In genomic region chr2:223967981-223968380, GRCh38 we compare ENCODE assay signal across 30 cellular contexts. TPM values are rescaled to one million over a fixed set of nuclear protein-coding genes. Genes with fewer than 3 reads are reported as not detected.
DNase-seq lines count a peak whose midpoint lies in the region; TF ChIP-seq lines count a peak whose summit lies in the region.
"Had no signal": no experiment of that assay in that cellular context is flagged by ENCODE, and none has a peak within 500 bp of the region (broad histone marks: within the 10 kb centered on the region; RNA-seq: fewer than 3 reads in every experiment).

No MANE protein-coding gene starts in this region.

- no peak overlapping the region for H3K14ac ChIP-seq in mesenchymal stem cell (ENCODE audit: low read length in 2 of 2)

- H3K18ac ChIP-seq in mesenchymal stem cell (ENCODE audit: low read depth in 1 of 2, low read length in 2 of 2): no peak overlapping the region

- H4K91ac ChIP-seq in mesenchymal stem cell (ENCODE audit: low read length): no peak overlapping the region

- no peak overlapping the region for H3K23ac ChIP-seq in mesenchymal stem cell (ENCODE audit: low read length in 2 of 2)

- H2BK5ac ChIP-seq in mesenchymal stem cell (ENCODE audit: low read depth, low read length, poor library complexity, severe bottlenecking): no peak overlapping the region

- H3K4me3 ChIP-seq in epithelial cell of esophagus (ENCODE audit: low read length): no peak overlapping the region
- H3K4me3 ChIP-seq in mesenchymal stem cell (ENCODE audit: insufficient read depth in 1 of 2, low read depth in 1 of 2, low read length in 2 of 2): no peak overlapping the region
- H3K4me3 ChIP-seq: BLaER1 treated with 17β-estradiol and CSF1 and Interleukin-3, amounts not matched to agents 10 nM and 100 nM; colonic mucosa; esophagus squamous epithelium; HAP-1; MG63; ovary; tibial artery had no signal

- peak overlapping the region; percentile 63 for H3K9ac ChIP-seq in mesenchymal stem cell (ENCODE audit: low read length)
- H3K9ac ChIP-seq: BLaER1 treated with 17β-estradiol and CSF1 and Interleukin-3, amounts not matched to agents 10 nM and 100 nM had no signal

- H2BK120ac ChIP-seq in mesenchymal stem cell (ENCODE audit: low read depth, low read length): no peak overlapping the region

- H2BK15ac ChIP-seq in mesenchymal stem cell (ENCODE audit: low read depth, poor library complexity, severe bottlenecking): no peak overlapping the region

- H3K9me3 Mint-ChIP-seq in endothelial cell (ENCODE audit: unreplicated experiment): no peaks in the 10 kb centered on the region
- H3K9me3 Mint-ChIP-seq: effector memory CD8-positive, alpha-beta T cell; mesothelial cell of epicardium; natural killer cell; stimulated activated naive CD8-positive, alpha-beta T cell treated with anti-CD3 and anti-CD28 coated beads, Interleukin-15, Interleukin-2, amounts not matched to agents 100 ng/mL and 50 ng/mL, for 24 hours had no signal

- intact Hi-C loops in posterior vena cava (cut with DNase I): no loop called here

- H3K79me1 ChIP-seq in mesenchymal stem cell (replicated peaks; ENCODE audit: low read length, poor library complexity, severe bottlenecking): peaks cover 2% of the 10 kb centered on the region

- H4K8ac ChIP-seq in mesenchymal stem cell (ENCODE audit: low read length): no peak overlapping the region

- H2BK12ac ChIP-seq in mesenchymal stem cell (ENCODE audit: low read length in 2 of 2): no peak overlapping the region

- no peak overlapping the region for H3K4me2 ChIP-seq in mesenchymal stem cell (ENCODE audit: low read length, poor library complexity, severe bottlenecking)
- H3K4me2 ChIP-seq: BLaER1 treated with 17β-estradiol and CSF1 and Interleukin-3, amounts not matched to agents 10 nM and 100 nM had no signal

- DNase-seq in EL: peak; percentile 62
- peak; percentile 54 for DNase-seq in M059J (ENCODE audit: low read depth)
- peak; percentile 34 for DNase-seq in epithelial cell of esophagus (ENCODE audit: low read depth)
- DNase-seq in mesenchymal stem cell: no peak
- DNase-seq in NCI-H1092 (lab: John Stamatoyannopoulos, UW): no peak
- DNase-seq in endothelial cell (ENCODE audit: low spot score): no peak
- DNase-seq in activated naive CD4-positive, alpha-beta T cell treated with anti-CD3 and anti-CD28 coated beads, Interleukin-2, amount 50 U/mL, for 16 hours: no peak
- no peak for DNase-seq in posterior vena cava (ENCODE audit: low spot score)
- DNase-seq: activated CD4-positive, alpha-beta T cell treated with anti-CD3 and anti-CD28 coated beads, Interleukin-2, amount 50 U/mL, for 48 hours; activated CD4-positive, CD25-positive, alpha-beta regulatory T cell; colonic mucosa; effector memory CD8-positive, alpha-beta T cell; esophagus squamous epithelium; head of caudate nucleus; left colon; MG63; natural killer cell; NCI-H1417; NCI-H2081; NCI-H345; NCI-H748 treated with DMSO at 0.1 percent for 48 hours; ovary; right cardiac atrium; stimulated activated CD4-positive, alpha-beta T cell treated with anti-CD3 and anti-CD28 coated beads, Interleukin-15, amount 100 ng/mL, for 24 hours; T-helper 9 cell; tibial artery had no signal

- TF ChIP-seq CTCF in epithelial cell of esophagus (IDR thresholded peaks at IDR 0.05; ENCODE audit: insufficient read depth, low read depth, low read length, missing control alignments) (no peak), endothelial cell (IDR thresholded peaks at IDR 0.05; ENCODE audit: unreplicated experiment) (no peak)

- no peaks in the 10 kb centered on the region for H3K36me3 Mint-ChIP-seq in endothelial cell (ENCODE audit: low read depth, unreplicated experiment)
- H3K36me3 Mint-ChIP-seq: natural killer cell had no signal

- 100% methylated on average over 1 of the region's 2 CpGs for WGBS in mesenchymal stem cell

- H3K27me3 Mint-ChIP-seq in endothelial cell (ENCODE audit: unreplicated experiment): no peaks in the 10 kb centered on the region
- H3K27me3 Mint-ChIP-seq: effector memory CD8-positive, alpha-beta T cell; stimulated activated naive CD8-positive, alpha-beta T cell treated with anti-CD3 and anti-CD28 coated beads, Interleukin-15, Interleukin-2, amounts not matched to agents 100 ng/mL and 50 ng/mL, for 24 hours had no signal

- H3K36me3 ChIP-seq in mesenchymal stem cell (ENCODE audit: control insufficient read depth in 1 of 2, insufficient read depth in 2 of 2, low read depth in 1 of 2, low read length in 2 of 2): peaks cover 21 to 46% of the 10 kb centered on the region in 2 experiments
- H3K36me3 ChIP-seq: ovary had no signal

- no peaks in the 10 kb centered on the region for H3K4me1 ChIP-seq in mesenchymal stem cell (ENCODE audit: control insufficient read depth, insufficient read depth, low read depth, low read length)
- H3K4me1 ChIP-seq: colonic mucosa, HAP-1 had no signal

- H3K9me3 ChIP-seq in mesenchymal stem cell (ENCODE audit: control insufficient read depth, low read length): no peaks in the 10 kb centered on the region
- H3K9me3 ChIP-seq: BLaER1 treated with 17β-estradiol and CSF1 and Interleukin-3, amounts not matched to agents 10 nM and 100 nM; colonic mucosa; esophagus squamous epithelium; HAP-1; MG63; ovary; tibial artery had no signal

- no peak overlapping the region for H3K27ac Mint-ChIP-seq in endothelial cell (ENCODE audit: unreplicated experiment)
- H3K27ac Mint-ChIP-seq: effector memory CD8-positive, alpha-beta T cell; mesothelial cell of epicardium; natural killer cell; stimulated activated naive CD8-positive, alpha-beta T cell treated with anti-CD3 and anti-CD28 coated beads, Interleukin-15, Interleukin-2, amounts not matched to agents 100 ng/mL and 50 ng/mL, for 24 hours had no signal

- no peak overlapping the region for H3K4ac ChIP-seq in mesenchymal stem cell (ENCODE audit: low read depth in 1 of 2, low read length in 2 of 2)

- H2AFZ ChIP-seq in mesenchymal stem cell (ENCODE audit: low read depth, low read length): no peak overlapping the region

- H2AK5ac ChIP-seq in mesenchymal stem cell (ENCODE audit: low read length, severe bottlenecking): no peak overlapping the region

- no peaks in the 10 kb centered on the region for H3K27me3 ChIP-seq in mesenchymal stem cell (ENCODE audit: control insufficient read depth in 1 of 2, insufficient read depth in 1 of 2, low read length in 2 of 2)
- H3K27me3 ChIP-seq: BLaER1 treated with 17β-estradiol and CSF1 and Interleukin-3, amounts not matched to agents 10 nM and 100 nM; colonic mucosa; esophagus squamous epithelium; MG63; ovary; tibial artery had no signal

- H3K4me1 Mint-ChIP-seq in endothelial cell (ENCODE audit: unreplicated experiment): no peaks in the 10 kb centered on the region
- H3K4me1 Mint-ChIP-seq: mesothelial cell of epicardium had no signal

- no peak overlapping the region for H3K4me3 Mint-ChIP-seq in endothelial cell (ENCODE audit: unreplicated experiment)
- H3K4me3 Mint-ChIP-seq: effector memory CD8-positive, alpha-beta T cell; mesothelial cell of epicardium; natural killer cell; stimulated activated naive CD8-positive, alpha-beta T cell treated with anti-CD3 and anti-CD28 coated beads, Interleukin-15, Interleukin-2, amounts not matched to agents 100 ng/mL and 50 ng/mL, for 24 hours had no signal

- no peak overlapping the region for H3K27ac ChIP-seq in mesenchymal stem cell (ENCODE audit: low read length, poor library complexity, severe bottlenecking)
- H3K27ac ChIP-seq: BLaER1 treated with 17β-estradiol and CSF1 and Interleukin-3, amounts not matched to agents 10 nM and 100 nM; colonic mucosa; esophagus squamous epithelium; ovary; tibial artery had no signal

RNA-seq across cellular contexts. Expression of gene MRPL44, which starts 10.7 kb away (rescaled TPM):
- 29.4 and 33.5 TPM in 2 replicates for total RNA-seq in M059J (2014; rRNA removed; shearing (Covaris generic))
- 22.5 TPM for polyA plus RNA-seq in mesenchymal stem cell (2013, experiment 1 of 2)
- polyA plus RNA-seq in mesenchymal stem cell (2013, experiment 2 of 2): 21.7 TPM
- 25.7 TPM for total RNA-seq in endothelial cell (ENCODE audit: unreplicated experiment)
- 10 to 100 TPM; 10.4 to 12.2 TPM for total RNA-seq in posterior vena cava

RNA-seq across cellular contexts. Expression of gene WDFY1, which starts 22.8 kb away (rescaled TPM):
- 31.4 and 46.6 TPM in 2 replicates for total RNA-seq in M059J (2014; rRNA removed; shearing (Covaris generic))
- 40.3 TPM for polyA plus RNA-seq in mesenchymal stem cell (2013, experiment 1 of 2)
- 39.9 TPM for polyA plus RNA-seq in mesenchymal stem cell (2013, experiment 2 of 2)
- total RNA-seq in endothelial cell (ENCODE audit: unreplicated experiment): 53.1 TPM
- total RNA-seq in posterior vena cava: 10 to 100 TPM; 43.3 to 44.1 TPM

Comparison
In these comparisons a context has a peak if more than half of its experiments do, and no peak if none do; other contexts are left out.
1. DNase-seq: peak in EL (single experiment), M059J (single experiment) and epithelial cell of esophagus (single experiment); none in mesenchymal stem cell (single experiment), NCI-H1092 (single experiment), endothelial cell (single experiment), activated naive CD4-positive, alpha-beta T cell treated with anti-CD3 and anti-CD28 coated beads, Interleukin-2, amount 50 U/mL, for 16 hours (single experiment) and posterior vena cava (single experiment).